16 cellular contexts compared by ENCODE assay signal in genomic region chr3:73493543-73494314, GRCh38.
DNase-seq lines count a peak whose midpoint lies in the region; ATAC-seq and TF ChIP-seq lines count a peak whose summit lies in the region.
"Had no signal": no experiment of that assay in that cellular context is flagged by ENCODE, and none has a peak within 500 bp of the region (broad histone marks: within the 10 kb centered on the region; RNA-seq: fewer than 3 reads in every experiment).

No MANE protein-coding gene starts in this region.

- H3K4me3 ChIP-seq in fibroblast of villous mesenchyme (ENCODE audit: low read depth, low read length), result no peak overlapping the region
- H3K4me3 ChIP-seq in retinal pigment epithelial cell (ENCODE audit: low read length), result no peak overlapping the region

- DNase-seq in GM04503 (ENCODE audit: low read depth) (peak; percentile 77), amniotic epithelial cell (ENCODE audit: low read depth) (peak; percentile 41), fibroblast of villous mesenchyme (ENCODE audit: low read depth) (peak; percentile 47), retinal pigment epithelial cell (ENCODE audit: low read depth) (peak; percentile 47), T-helper 17 cell (no peak), putamen (ENCODE audit: low spot score) (no peak), Ammon's horn (ENCODE audit: low spot score) (no peak)
- DNase-seq: activated CD4-positive, alpha-beta T cell treated with anti-CD3 and anti-CD28 coated beads, Interleukin-2, amount 10 ng/mL, durations not matched to agents 24 days and 14 days; activated T-cell treated with anti-CD3 and anti-CD28 coated beads, Interleukin-2, amount 50 U/mL, for 4 hours; amygdala; CD4-positive, CD25-positive, alpha-beta regulatory T cell; NCI-H446; posterior cingulate gyrus had no signal

- no peak for TF ChIP-seq CTCF in fibroblast of villous mesenchyme (IDR thresholded peaks at IDR 0.05; ENCODE audit: insufficient read depth, low read depth, low read length)
- no peak for TF ChIP-seq CTCF in retinal pigment epithelial cell (conservative IDR thresholded peaks at IDR 0.05; ENCODE audit: low read depth, low read length)

- H3K4me3 Mint-ChIP-seq in T-helper 17 cell, result no peak overlapping the region
- H3K4me3 Mint-ChIP-seq: activated CD4-positive, alpha-beta T cell treated with anti-CD3 and anti-CD28 coated beads, Interleukin-2, amount 10 ng/mL, durations not matched to agents 24 days and 14 days; activated T-cell treated with anti-CD3 and anti-CD28 coated beads, Interleukin-2, amount 50 U/mL, for 4 hours; CD4-positive, CD25-positive, alpha-beta regulatory T cell; mesothelial cell of epicardium had no signal

- ATAC-seq in T-helper 17 cell (no peak), GM19351 (IDR thresholded peaks at IDR 0.05; ENCODE audit: unreplicated experiment) (no peak)
- ATAC-seq: activated T-cell treated with anti-CD3 and anti-CD28 coated beads, Interleukin-2, amount 50 U/mL, for 4 hours; HCT116 had no signal

- no peak overlapping the region for H3K27ac Mint-ChIP-seq in T-helper 17 cell
- H3K27ac Mint-ChIP-seq: activated CD4-positive, alpha-beta T cell treated with anti-CD3 and anti-CD28 coated beads, Interleukin-2, amount 10 ng/mL, durations not matched to agents 24 days and 14 days; CD4-positive, CD25-positive, alpha-beta regulatory T cell; mesothelial cell of epicardium had no signal

- H3K9me3 ChIP-seq in T-helper 17 cell (ENCODE audit: control insufficient read depth, low read length, poor library complexity, severe bottlenecking), result no peaks in the 10 kb centered on the region

- H3K27me3 Mint-ChIP-seq in T-helper 17 cell, result peaks cover 30% of the 10 kb centered on the region

- H3K36me3 Mint-ChIP-seq in T-helper 17 cell (ENCODE audit: low read depth), result no peaks in the 10 kb centered on the region
- H3K36me3 Mint-ChIP-seq: CD4-positive, CD25-positive, alpha-beta regulatory T cell; mesothelial cell of epicardium had no signal

- H3K4me1 Mint-ChIP-seq in T-helper 17 cell, result no peaks in the 10 kb centered on the region
- H3K4me1 Mint-ChIP-seq: activated CD4-positive, alpha-beta T cell treated with anti-CD3 and anti-CD28 coated beads, Interleukin-2, amount 10 ng/mL, durations not matched to agents 24 days and 14 days; CD4-positive, CD25-positive, alpha-beta regulatory T cell had no signal

Comparison
In these comparisons a context has a peak if more than half of its experiments do, and no peak if none do; other contexts are left out.
1. DNase-seq: peak in GM04503 (single experiment), amniotic epithelial cell (single experiment), fibroblast of villous mesenchyme (single experiment) and retinal pigment epithelial cell (single experiment); none in T-helper 17 cell (0 of 3), putamen (single experiment) and Ammon's horn (single experiment).